Comparison of ENCODE assay signal across 11 cellular contexts in the genomic region with DNA sequence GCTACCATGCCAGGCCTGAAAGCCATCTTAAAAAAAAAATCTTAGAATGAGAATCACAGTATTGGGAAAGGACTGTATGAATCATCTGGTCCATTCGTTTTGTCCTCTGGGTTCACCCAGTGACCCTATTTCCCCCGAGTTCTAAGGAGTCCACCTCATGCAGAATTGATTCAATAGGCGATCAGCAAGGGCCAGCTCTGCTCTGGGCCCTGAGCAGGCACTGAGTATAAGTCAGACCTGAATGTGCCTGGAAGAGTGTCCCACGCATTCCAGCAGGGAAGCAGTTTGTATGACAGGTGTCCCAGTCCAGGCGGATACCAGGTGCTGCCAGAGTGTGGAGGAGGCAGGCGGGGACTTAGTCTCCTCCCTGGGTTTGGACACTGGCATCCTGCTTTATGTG. TPM values are rescaled to one million over a fixed set of nuclear protein-coding genes. Genes with fewer than 3 reads are reported as not detected.
DNase-seq lines count a peak whose midpoint lies in the region; ATAC-seq and TF ChIP-seq lines count a peak whose summit lies in the region.
"Had no signal": no experiment of that assay in that cellular context is flagged by ENCODE, and none has a peak within 500 bp of the region (broad histone marks: within the 10 kb centered on the region; RNA-seq: fewer than 3 reads in every experiment).

No MANE protein-coding gene starts in this region.

- intact Hi-C loops in CD14-positive monocyte (cut with micrococcal nuclease), result loop anchor here in 1 of 2 donors (5.0 kb wide), 1 partner anchor 33 kb away; no protein-coding TSS in a partner anchor
- intact Hi-C loops in activated B cell treated with CpG ODN at 0.5 μM for 24 hours (cut with micrococcal nuclease), result no loop called here
- intact Hi-C loops in psoas muscle (cut with DNase I), result no loop called here

- peak; percentile 55 for DNase-seq in CD14-positive monocyte (ENCODE audit: low spot score)
- no peak for DNase-seq in activated B cell treated with CpG ODN at 0.5 μM for 24 hours
- DNase-seq in fibroblast of pulmonary artery (ENCODE audit: low read depth), result peak; percentile 46
- DNase-seq in psoas muscle, result no peak
- no peak for DNase-seq in NCI-H1436 (lab: John Stamatoyannopoulos, UW)
- DNase-seq in midbrain (lab: John Stamatoyannopoulos, UW), result no peak
- DNase-seq: MG63, NCI-H526 had no signal

- H3K27me3 ChIP-seq in psoas muscle (ENCODE audit: insufficient read depth in 3 of 3, low read length in 2 of 3), result no peaks in the 10 kb centered on the region
- H3K27me3 ChIP-seq: MG63 had no signal

- peaks cover 0 to 24% of the 10 kb centered on the region in 2 donors for H3K36me3 ChIP-seq in psoas muscle (ENCODE audit: insufficient read depth in 1 of 2, low read depth in 1 of 2)
- H3K36me3 ChIP-seq: BLaER1 had no signal

- H3K36me3 Mint-ChIP-seq in CD14-positive monocyte (peaks cover 24 to 29% of the 10 kb centered on the region in 2 donors), activated B cell treated with CpG ODN at 0.5 μM for 24 hours (ENCODE audit: low read depth) (peaks cover 2% of the 10 kb centered on the region)

- CTCF ChIA-PET in activated B cell treated with CpG ODN at 0.5 μM for 24 hours (lab: Charles Lee), result interaction anchor here (0.9 to 2.0 kb wide), 5 partner anchors 20 to 74 kb away, joined by 3 to 7 read pairs (median 6); partner anchors contain the start of gene MCM5

- POLR2A ChIA-PET in activated B cell treated with CpG ODN at 0.5 μM for 24 hours (lab: Charles Lee), result interaction anchor here (0.6 to 3.0 kb wide), 7 partner anchors 8 to 30 kb away, joined by 4 to 39 read pairs (median 13); partner anchors contain the start of gene MCM5

- H3K9me3 Mint-ChIP-seq in CD14-positive monocyte (peaks cover 0 to 2% (median 0%) of the 10 kb centered on the region in 7 donors), activated B cell treated with CpG ODN at 0.5 μM for 24 hours (no peaks in the 10 kb centered on the region)

- H3K27ac ChIP-seq in psoas muscle, result peak overlapping the region; percentile 80
- H3K27ac ChIP-seq: BLaER1 had no signal

- H3K4me1 Mint-ChIP-seq in CD14-positive monocyte (peaks cover 85% of the 10 kb centered on the region), activated B cell treated with CpG ODN at 0.5 μM for 24 hours (peaks cover 45% of the 10 kb centered on the region)

- H3K27me3 Mint-ChIP-seq in CD14-positive monocyte (ENCODE audit: low read depth in 3 of 3), result peaks cover 6 to 11% (median 7%) of the 10 kb centered on the region in 3 donors
- H3K27me3 Mint-ChIP-seq in activated B cell treated with CpG ODN at 0.5 μM for 24 hours, result no peaks in the 10 kb centered on the region

- TF ChIP-seq CTCF in CD14-positive monocyte (IDR thresholded peaks at IDR 0.05) (no peak), activated B cell treated with CpG ODN at 0.5 μM for 24 hours (IDR thresholded peaks at IDR 0.05) (no peak), fibroblast of pulmonary artery (IDR thresholded peaks at IDR 0.05; ENCODE audit: low read length, missing control alignments) (no peak), psoas muscle (IDR thresholded peaks at IDR 0.05) (no peak)

- H3K4me3 Mint-ChIP-seq in CD14-positive monocyte (peak overlapping the region in 1 of 2 donors; percentile 43), activated B cell treated with CpG ODN at 0.5 μM for 24 hours (no peak overlapping the region)

- H3K4me3 ChIP-seq in fibroblast of pulmonary artery (replicated peaks; ENCODE audit: low read depth, low read length) (no peak overlapping the region), psoas muscle (no peak overlapping the region)

- 77 to 86% (median 84%) methylated on average over 6 of the region's 6 CpGs for WGBS in psoas muscle, 3 donors

- no peak for ATAC-seq in activated B cell treated with CpG ODN at 0.5 μM for 24 hours (ENCODE audit: low read depth)
- peak in 3 of 4 donors; percentile 13 to 24 (median 21) for ATAC-seq in psoas muscle
- no peak for ATAC-seq in GM18498 (IDR thresholded peaks at IDR 0.05; ENCODE audit: unreplicated experiment)
- no peak for ATAC-seq in GM21528 (IDR thresholded peaks at IDR 0.05; ENCODE audit: low FRiP score, unreplicated experiment)

- no peaks in the 10 kb centered on the region for H3K9me3 ChIP-seq in psoas muscle
- H3K9me3 ChIP-seq: BLaER1, MG63 had no signal

- H3K27ac Mint-ChIP-seq in CD14-positive monocyte (peak overlapping the region; percentile 92 to 96 (median 94)), activated B cell treated with CpG ODN at 0.5 μM for 24 hours (peak overlapping the region; percentile 41)

- peaks cover 48% of the 10 kb centered on the region for H3K4me1 ChIP-seq in psoas muscle

RNA-seq across cellular contexts. Expression of gene HMOX1, which starts 0.9 kb away (rescaled TPM):
- polyA plus RNA-seq in CD14-positive monocyte, result 100 to 1,000 TPM; 180 to 233 TPM
- 13.3 TPM in 2 replicates for total RNA-seq in activated B cell treated with CpG ODN at 0.5 μM for 24 hours
- 100 to 1,000 TPM in 1 of 4 donors, 10 to 100 TPM in 3; 23.7 to 238 (median 50.5) TPM for total RNA-seq in psoas muscle
- polyA plus RNA-seq in psoas muscle, result 100 to 1,000 TPM in 2 of 3 donors, 10 to 100 TPM in 1; 20.5 to 249 (median 167) TPM

RNA-seq across cellular contexts. Expression of gene MCM5, which starts 19.9 kb away (rescaled TPM):
- polyA plus RNA-seq in CD14-positive monocyte (10 to 100 TPM; 23.4 to 25.5 TPM), psoas muscle (1 to 10 TPM; 6.4 to 7.3 (median 6.9) TPM)
- total RNA-seq in activated B cell treated with CpG ODN at 0.5 μM for 24 hours (176 and 178 TPM in 2 replicates), psoas muscle (10 to 100 TPM in 3 of 4 donors, 1 to 10 TPM in 1; 9.1 to 13.6 (median 10.9) TPM)

Comparison
In these comparisons a context has a peak if more than half of its experiments do, and no peak if none do; other contexts are left out.
1. DNase-seq: peak in CD14-positive monocyte (single experiment) and fibroblast of pulmonary artery (single experiment); none in activated B cell treated with CpG ODN at 0.5 μM for 24 hours (single experiment), psoas muscle (0 of 2), NCI-H1436 (single experiment) and midbrain (single experiment).
2. ATAC-seq: peak in psoas muscle (3 of 4); none in activated B cell treated with CpG ODN at 0.5 μM for 24 hours (single experiment), GM18498 (single experiment) and GM21528 (single experiment).
3. RNA of gene MCM5, which starts 19.9 kb away (total RNA-seq): 176 to 178 TPM in activated B cell treated with CpG ODN at 0.5 μM for 24 hours; 9.1 to 13.6 TPM in psoas muscle; every median in the first group is over 10 times any median in the second.